ENCODE assay signal across 8 cellular contexts in the genomic region with DNA sequence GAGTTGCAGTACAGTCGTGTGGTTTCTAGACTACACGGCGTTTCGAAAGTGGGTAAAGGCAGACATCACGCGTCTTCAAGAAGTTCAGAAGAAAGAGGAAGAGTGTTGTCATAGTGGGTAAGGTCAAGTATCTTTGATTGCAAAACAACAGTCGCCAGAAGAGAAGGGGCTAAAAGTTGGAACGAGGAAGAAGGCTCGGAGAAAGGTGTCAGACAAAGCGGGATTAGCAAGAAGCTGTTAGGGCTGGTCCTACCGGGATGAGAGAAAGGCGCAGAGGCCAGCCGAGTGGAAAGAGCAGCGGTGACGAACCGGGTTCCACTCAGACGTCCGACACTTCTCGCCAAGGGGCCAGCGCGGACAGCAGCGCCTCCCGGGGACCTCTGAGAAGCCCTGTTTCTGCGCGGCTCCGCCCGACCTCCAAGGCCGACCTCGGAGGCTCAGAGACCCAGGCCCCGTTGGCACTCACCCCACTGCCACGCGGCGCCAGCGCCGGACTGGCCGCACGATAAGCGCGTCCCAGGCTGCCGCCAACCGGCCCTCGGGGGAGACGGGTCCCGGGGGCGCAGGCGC. TPM values are rescaled to one million over a fixed set of nuclear protein-coding genes. Genes with fewer than 3 reads are reported as not detected.
DNase-seq lines count a peak whose midpoint lies in the region; ATAC-seq and TF ChIP-seq lines count a peak whose summit lies in the region.

No MANE protein-coding gene starts in this region.

- H3K4me3 Mint-ChIP-seq in T-cell, result peak overlapping the region; percentile 86 to 94 (median 91)

- H3K4me1 Mint-ChIP-seq in T-cell, result peaks cover 58 to 86% (median 63%) of the 10 kb centered on the region in 3 donors

- peaks cover 29% of the 10 kb centered on the region for H3K36me3 Mint-ChIP-seq in T-cell

- POLR2A ChIA-PET in T-cell (lab: Charles Lee), result interaction anchor here (0.6 to 0.9 kb wide), 5 partner anchors 12 to 275 kb away, joined by 3 to 22 read pairs (median 3); no protein-coding TSS in a partner anchor

- ATAC-seq in HG03520 (IDR thresholded peaks at IDR 0.05; ENCODE audit: unreplicated experiment) (peak; percentile 35), T-cell (replicated peaks in 1 of 4) (peak; percentile 6 to 21 (median 10)), mucosa of descending colon (peak; percentile 45)

- DNase-seq in DMS53 (lab: John Stamatoyannopoulos, UW), result peak; percentile 67
- DNase-seq in GM20000 (ENCODE audit: low spot score), result peak; percentile 73
- peak in 29 of 34 experiments; percentile 4 to 48 (median 25) for DNase-seq in T-cell
- DNase-seq in mucosa of descending colon, result peak in 1 of 3 donors; percentile 31
- peak; percentile 56 for DNase-seq in testis
- DNase-seq in cerebellar nuclear complex (lab: John Stamatoyannopoulos, UW), result no peak

- H3K27me3 ChIP-seq in endocrine pancreas (ENCODE audit: control insufficient read depth, insufficient read depth, low read length) (no peaks in the 10 kb centered on the region), testis (no peaks in the 10 kb centered on the region)

- peak overlapping the region; percentile 92 to 93 for H3K27ac Mint-ChIP-seq in T-cell

- intact Hi-C loops in mucosa of descending colon (cut with DNase I, micrococcal nuclease), result no loop called here
- intact Hi-C loops in testis (cut with DNase I; ENCODE audit: low total_unique reads), result loop anchor here (5.0 kb wide), 1 partner anchor 294 kb away; no protein-coding TSS in a partner anchor

- CTCF ChIA-PET in T-cell (lab: Charles Lee), result interaction anchor here (0.6 to 0.7 kb wide), 4 partner anchors 60 to 485 kb away, joined by 3 to 5 read pairs (median 4); no protein-coding TSS in a partner anchor

- H3K4me3 ChIP-seq in endocrine pancreas (ENCODE audit: control insufficient read depth, insufficient read depth, low read length) (peak overlapping the region; percentile 89), mucosa of descending colon (peak overlapping the region; percentile 96), testis (peak overlapping the region; percentile 97 to 99)

- H3K9me3 ChIP-seq in endocrine pancreas (ENCODE audit: control insufficient read depth, low read length) (no peaks in the 10 kb centered on the region), mucosa of descending colon (no peaks in the 10 kb centered on the region), testis (no peaks in the 10 kb centered on the region)

- H3K9ac ChIP-seq in endocrine pancreas (ENCODE audit: control insufficient read depth, insufficient read depth, low read length), result peak overlapping the region; percentile 88

- H3K9me3 Mint-ChIP-seq in T-cell, result no peaks in the 10 kb centered on the region

- H3K4me1 ChIP-seq in endocrine pancreas (ENCODE audit: control insufficient read depth, insufficient read depth, low read length) (no peaks in the 10 kb centered on the region), mucosa of descending colon (ENCODE audit: low read depth) (peaks cover 11% of the 10 kb centered on the region), testis (peaks cover 29% of the 10 kb centered on the region)

- no peak for TF ChIP-seq POLR2A in testis (IDR thresholded peaks at IDR 0.05)

- TF ChIP-seq CTCF in GM20000 (IDR thresholded peaks at IDR 0.05; ENCODE audit: extremely low read depth, missing control alignments) (no peak), mucosa of descending colon (IDR thresholded peaks at IDR 0.05) (no peak), testis (IDR thresholded peaks at IDR 0.05) (no peak)

- WGBS in testis, 2 donors, result 0% methylated on average over 19 to 34 of the region's 46 CpGs

- no peaks in the 10 kb centered on the region for H3K36me3 ChIP-seq in endocrine pancreas (ENCODE audit: control insufficient read depth, insufficient read depth, low read length)
- H3K36me3 ChIP-seq in mucosa of descending colon (ENCODE audit: low read depth), result no peaks in the 10 kb centered on the region
- H3K36me3 ChIP-seq in testis (ENCODE audit: low read depth, missing control alignments), result no peaks in the 10 kb centered on the region

- H3K27ac ChIP-seq in testis, result peak overlapping the region; percentile 85 to 94

- H3K27me3 Mint-ChIP-seq in T-cell, result no peaks in the 10 kb centered on the region

RNA-seq across cellular contexts. Expression of a gene that starts 0.5 kb away (rescaled TPM):
- total RNA-seq in T-cell (100 to 1,000 TPM in 3 of 5 donors, 10 to 100 TPM in 2; 97.0 to 106 (median 102) TPM), mucosa of descending colon (10 to 100 TPM; 34.9 to 36.4 (median 35.9) TPM), testis (10 to 100 TPM; 55.6 to 59.9 TPM)
- polyA plus RNA-seq in testis (ENCODE audit: insufficient read depth, low read depth, low replicate concordance), result 39.1 TPM

Comparison
In these comparisons a context has a peak if more than half of its experiments do, and no peak if none do; other contexts are left out.
1. DNase-seq: peak in DMS53 (single experiment), GM20000 (single experiment), T-cell (29 of 34) and testis (single experiment); none in cerebellar nuclear complex (0 of 2).
2. Peak in every context shown above with its lines, with median percentiles within 50 percentile points of each other: ATAC-seq and H3K4me3 ChIP-seq.